ENCODE assay signal across 11 cellular contexts in the genomic region with DNA sequence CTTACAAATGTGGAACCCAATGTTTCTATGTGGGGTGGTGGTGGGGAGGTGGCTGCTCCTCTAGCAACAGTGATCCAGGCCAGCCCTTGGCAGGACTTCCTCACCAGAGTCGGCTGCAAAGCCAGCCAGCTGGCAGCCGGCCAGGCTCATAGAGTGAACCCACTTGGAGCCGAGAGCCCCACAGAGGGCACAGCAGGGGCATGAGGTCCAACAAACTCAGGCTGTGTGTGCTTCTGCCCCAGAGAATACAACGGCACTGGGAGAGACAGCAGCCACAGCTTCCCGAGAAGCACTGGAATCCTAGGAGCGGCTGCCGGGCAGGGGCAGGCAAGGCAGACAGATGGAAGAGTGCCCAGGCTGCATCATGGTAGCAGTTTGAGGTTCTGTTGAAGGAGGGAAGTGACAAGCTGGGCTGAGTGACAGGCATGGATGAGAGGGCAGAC. TPM values are rescaled to one million over a fixed set of nuclear protein-coding genes. Genes with fewer than 3 reads are reported as not detected.
DNase-seq lines count a peak whose midpoint lies in the region; ATAC-seq, FAIRE-seq and TF ChIP-seq lines count a peak whose summit lies in the region.
"Had no signal": no experiment of that assay in that cellular context is flagged by ENCODE, and none has a peak within 500 bp of the region (broad histone marks: within the 10 kb centered on the region; RNA-seq: fewer than 3 reads in every experiment).

No MANE protein-coding gene starts in this region.

- peaks cover 3% of the 10 kb centered on the region for H3K9me3 Mint-ChIP-seq in astrocyte (ENCODE audit: unreplicated experiment)
- H3K9me3 Mint-ChIP-seq in mesothelial cell of epicardium = peaks cover 11% of the 10 kb centered on the region
- H3K9me3 Mint-ChIP-seq: activated naive CD4-positive, alpha-beta T cell treated with anti-CD3 and anti-CD28 coated beads, Interleukin-2, amount 50 U/mL, for 24 hours; CD8-positive, alpha-beta memory T cell had no signal

- no peak overlapping the region for H3K9ac ChIP-seq in astrocyte (ENCODE audit: low read length)

- H2AFZ ChIP-seq in astrocyte (ENCODE audit: low read depth, low read length) = no peak overlapping the region

- no peaks in the 10 kb centered on the region for H3K4me1 ChIP-seq in astrocyte (ENCODE audit: insufficient read depth, low read length)

- no peaks in the 10 kb centered on the region for H3K36me3 ChIP-seq in astrocyte (ENCODE audit: insufficient read depth, low read length)

- FAIRE-seq in astrocyte (lab: Jason Lieb, UNC) = peak; percentile 50

- DNase-seq in C1 segment of cervical spinal cord (lab: John Stamatoyannopoulos, UW) = peak in 13 of 14 donors; percentile 1 to 68 (median 27)
- peak; percentile 71 for DNase-seq in NCI-H1105 (lab: John Stamatoyannopoulos, UW)
- DNase-seq in astrocyte (ENCODE audit: low read depth) = no peak
- peak; percentile 61 for DNase-seq in midbrain (lab: John Stamatoyannopoulos, UW)
- no peak for DNase-seq in mesothelial cell of epicardium (ENCODE audit: low spot score in 2 of 2, unreplicated experiment in 2 of 2)
- no peak for DNase-seq in activated effector memory CD4-positive, alpha-beta T cell treated with anti-CD3 and anti-CD28 coated beads, Interleukin-2, amount 50 U/mL, for 16 hours
- DNase-seq: CD8-positive, alpha-beta memory T cell; stimulated activated CD4-positive, alpha-beta T cell treated with anti-CD3 and anti-CD28 coated beads, Interleukin-4, amount 100 ng/mL, for 4 hours had no signal

- H3K9me3 ChIP-seq in astrocyte (ENCODE audit: insufficient read depth, low read depth, low read length) = no peaks in the 10 kb centered on the region

- H3K27me3 ChIP-seq in astrocyte (ENCODE audit: insufficient read depth, low read length) = no peaks in the 10 kb centered on the region

- H3K4me1 Mint-ChIP-seq in astrocyte (ENCODE audit: low read depth, unreplicated experiment) = no peaks in the 10 kb centered on the region
- peaks cover 6% of the 10 kb centered on the region for H3K4me1 Mint-ChIP-seq in mesothelial cell of epicardium

- H3K4me3 ChIP-seq in astrocyte (ENCODE audit: insufficient read depth, low read depth, low read length) = no peak overlapping the region

- H3K36me3 Mint-ChIP-seq in astrocyte (ENCODE audit: low read depth, unreplicated experiment) (no peaks in the 10 kb centered on the region), mesothelial cell of epicardium (no peaks in the 10 kb centered on the region)
- H3K36me3 Mint-ChIP-seq: activated naive CD4-positive, alpha-beta T cell treated with anti-CD3 and anti-CD28 coated beads, Interleukin-2, amount 50 U/mL, for 24 hours; CD8-positive, alpha-beta memory T cell had no signal

- no peak for ATAC-seq in HG02759 (IDR thresholded peaks at IDR 0.05; ENCODE audit: unreplicated experiment)
- no peak for ATAC-seq in GM19395 (IDR thresholded peaks at IDR 0.05; ENCODE audit: unreplicated experiment)

- H3K4me3 Mint-ChIP-seq in astrocyte (ENCODE audit: unreplicated experiment) = no peak overlapping the region
- H3K4me3 Mint-ChIP-seq in mesothelial cell of epicardium = no peak overlapping the region
- H3K4me3 Mint-ChIP-seq: activated naive CD4-positive, alpha-beta T cell treated with anti-CD3 and anti-CD28 coated beads, Interleukin-2, amount 50 U/mL, for 24 hours; CD8-positive, alpha-beta memory T cell had no signal

- no peak overlapping the region for H3K4me2 ChIP-seq in astrocyte (ENCODE audit: low read length)

- no peak overlapping the region for H3K27ac Mint-ChIP-seq in astrocyte (ENCODE audit: unreplicated experiment)
- no peak overlapping the region for H3K27ac Mint-ChIP-seq in mesothelial cell of epicardium
- H3K27ac Mint-ChIP-seq: activated naive CD4-positive, alpha-beta T cell treated with anti-CD3 and anti-CD28 coated beads, Interleukin-2, amount 50 U/mL, for 24 hours had no signal

- TF ChIP-seq CTCF in astrocyte (IDR thresholded peaks at IDR 0.05; ENCODE audit: insufficient read depth, low read depth, low read length) = no peak
- no peak for TF ChIP-seq CTCF in mesothelial cell of epicardium (IDR thresholded peaks at IDR 0.05; ENCODE audit: unreplicated experiment)

- H4K20me1 ChIP-seq in astrocyte (ENCODE audit: insufficient read depth, low read length) = no peaks in the 10 kb centered on the region

- H3K27me3 Mint-ChIP-seq in astrocyte (ENCODE audit: low read depth, unreplicated experiment) = peaks cover 7% of the 10 kb centered on the region
- peaks cover 3% of the 10 kb centered on the region for H3K27me3 Mint-ChIP-seq in mesothelial cell of epicardium (ENCODE audit: low read depth)
- H3K27me3 Mint-ChIP-seq: activated naive CD4-positive, alpha-beta T cell treated with anti-CD3 and anti-CD28 coated beads, Interleukin-2, amount 50 U/mL, for 24 hours had no signal

- H3K79me2 ChIP-seq in astrocyte (ENCODE audit: insufficient read depth, low read length) = no peaks in the 10 kb centered on the region

- no peak overlapping the region for H3K27ac ChIP-seq in astrocyte (ENCODE audit: low read depth, low read length)

RNA-seq across cellular contexts. Expression of a gene that starts 23.5 kb away (rescaled TPM):
- 0.54 TPM in 1 of 2 replicates, not detected in the other for total RNA-seq in astrocyte
- 0.38 TPM in 2 of 3 replicates, not detected in the other for total RNA-seq in mesothelial cell of epicardium

RNA-seq across cellular contexts. Expression of a gene that starts 42.0 kb away (rescaled TPM):
- total RNA-seq in astrocyte (24.7 and 25.3 TPM in 2 replicates), mesothelial cell of epicardium (57.6 to 62.7 TPM (median 58.1 TPM) in 3 replicates)

RNA-seq across cellular contexts. Expression of a gene that starts 56.5 kb away (rescaled TPM):
- total RNA-seq in astrocyte (1,404 and 1,492 TPM in 2 replicates), mesothelial cell of epicardium (2,086 to 2,208 TPM (median 2,190 TPM) in 3 replicates)

Comparison
In these comparisons a context has a peak if more than half of its experiments do, and no peak if none do; other contexts are left out.
1. DNase-seq: peak in C1 segment of cervical spinal cord (13 of 14), NCI-H1105 (single experiment) and midbrain (single experiment); none in astrocyte (single experiment), mesothelial cell of epicardium (0 of 2) and activated effector memory CD4-positive, alpha-beta T cell treated with anti-CD3 and anti-CD28 coated beads, Interleukin-2, amount 50 U/mL, for 16 hours (single experiment).